9 cellular contexts compared by ENCODE assay signal in the genomic region with DNA sequence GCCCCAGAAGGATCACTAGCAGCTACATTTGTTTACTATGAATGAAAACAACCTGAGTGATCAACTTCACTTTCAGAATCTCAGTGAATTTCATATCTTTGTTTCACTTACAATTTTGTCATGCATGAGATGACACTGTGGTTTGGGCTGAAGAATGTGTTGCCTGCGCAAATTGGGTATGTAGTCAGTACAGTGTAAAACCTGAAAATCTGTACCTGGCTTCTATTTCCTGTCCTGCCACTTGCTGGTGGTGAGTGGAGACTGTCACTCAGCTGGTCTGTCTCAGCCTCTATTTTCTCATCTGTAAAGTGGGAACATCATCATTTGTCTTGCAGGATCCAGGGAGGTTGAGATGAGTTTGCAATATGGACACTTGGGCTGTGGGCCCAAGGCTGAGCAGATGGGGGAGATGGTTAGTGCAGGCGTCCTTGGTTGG.
DNase-seq lines count a peak whose midpoint lies in the region; ATAC-seq and TF ChIP-seq lines count a peak whose summit lies in the region.
"Had no signal": no experiment of that assay in that cellular context is flagged by ENCODE, and none has a peak within 500 bp of the region (broad histone marks: within the 10 kb centered on the region; RNA-seq: fewer than 3 reads in every experiment).

No MANE protein-coding gene starts in this region.

- no peak overlapping the region for H3K4me3 Mint-ChIP-seq in Caco-2 (ENCODE audit: unreplicated experiment)
- H3K4me3 Mint-ChIP-seq: neural crest cell had no signal

- H3K4me1 ChIP-seq in gastroesophageal sphincter = peaks cover 0 to 15% (median 7%) of the 10 kb centered on the region in 3 donors
- no peaks in the 10 kb centered on the region for H3K4me1 ChIP-seq in Caco-2

- peak; percentile 30 to 84 for ATAC-seq in activated naive CD4-positive, alpha-beta T cell treated with anti-CD3 and anti-CD28 coated beads, Interleukin-2, amount 50 U/mL, for 72 hours
- ATAC-seq in HG02623 (IDR thresholded peaks at IDR 0.05; ENCODE audit: unreplicated experiment) (peak; percentile 86), HG03565 (IDR thresholded peaks at IDR 0.05; ENCODE audit: unreplicated experiment) (peak; percentile 93), gastroesophageal sphincter (no peak)
- peak; percentile 62 for ATAC-seq in stimulated activated naive CD8-positive, alpha-beta T cell treated with anti-CD3 and anti-CD28 coated beads, Interleukin-15, Interleukin-2, amounts not matched to agents 100 U/mL and 50 U/mL, for 24 hours

- intact Hi-C loops in Caco-2 (cut with micrococcal nuclease; ENCODE audit: unreplicated experiment) = no loop called here

- no peak overlapping the region for H3K27ac Mint-ChIP-seq in activated naive CD4-positive, alpha-beta T cell treated with anti-CD3 and anti-CD28 coated beads, Interleukin-2, amount 50 U/mL, for 72 hours
- H3K27ac Mint-ChIP-seq in Caco-2 (ENCODE audit: unreplicated experiment) = no peak overlapping the region

- H3K36me3 Mint-ChIP-seq in activated naive CD4-positive, alpha-beta T cell treated with anti-CD3 and anti-CD28 coated beads, Interleukin-2, amount 50 U/mL, for 72 hours = peaks cover 18% of the 10 kb centered on the region in 2 donors
- no peaks in the 10 kb centered on the region for H3K36me3 Mint-ChIP-seq in Caco-2 (ENCODE audit: insufficient read depth, unreplicated experiment)

- H3K36me3 ChIP-seq in gastroesophageal sphincter = no peaks in the 10 kb centered on the region
- H3K36me3 ChIP-seq in Caco-2 (ENCODE audit: control insufficient read depth, insufficient read depth, low read length) = no peaks in the 10 kb centered on the region

- no peaks in the 10 kb centered on the region for H3K4me1 Mint-ChIP-seq in Caco-2 (ENCODE audit: low read depth, unreplicated experiment)

- TF ChIP-seq EP300 in gastroesophageal sphincter (IDR thresholded peaks at IDR 0.05) = no peak

- BruUV-seq in Caco-2 (replicated peaks; lab: Mats Ljungman, UMichigan) = no TSS peak

- TF ChIP-seq POLR2A in gastroesophageal sphincter (IDR thresholded peaks at IDR 0.05) = no peak

- H3K27me3 ChIP-seq in gastroesophageal sphincter = no peaks in the 10 kb centered on the region
- H3K27me3 ChIP-seq in Caco-2 (replicated peaks; ENCODE audit: control insufficient read depth, insufficient read depth, low read length) = no peaks in the 10 kb centered on the region

- CTCF ChIA-PET in Caco-2 (lab: Charles Lee) = no interaction called here

- H3K9me3 ChIP-seq in gastroesophageal sphincter (no peaks in the 10 kb centered on the region), Caco-2 (no peaks in the 10 kb centered on the region; the same call in 1 of the 2 replicates)

- TF ChIP-seq CTCF in gastroesophageal sphincter (IDR thresholded peaks at IDR 0.05) (no peak), Caco-2 (IDR thresholded peaks at IDR 0.05; ENCODE audit: insufficient read depth in 1 of 2, low read depth in 1 of 2, low read length in 1 of 2, severe bottlenecking in 1 of 2, unreplicated experiment in 1 of 2) (no peak)

- peaks cover 10% of the 10 kb centered on the region for H3K27me3 Mint-ChIP-seq in Caco-2 (ENCODE audit: insufficient read depth, unreplicated experiment)

- H3K9me3 Mint-ChIP-seq in activated naive CD4-positive, alpha-beta T cell treated with anti-CD3 and anti-CD28 coated beads, Interleukin-2, amount 50 U/mL, for 72 hours = peaks cover 11 to 12% of the 10 kb centered on the region in 2 donors
- peaks cover 17% of the 10 kb centered on the region for H3K9me3 Mint-ChIP-seq in Caco-2 (ENCODE audit: unreplicated experiment)
- H3K9me3 Mint-ChIP-seq: neural crest cell had no signal

- H3K27ac ChIP-seq in gastroesophageal sphincter = no peak overlapping the region

- H3K4me3 ChIP-seq in gastroesophageal sphincter = no peak overlapping the region
- H3K4me3 ChIP-seq in Caco-2 (ENCODE audit: low read depth, low read length) = no peak overlapping the region

- DNase-seq in activated naive CD4-positive, alpha-beta T cell treated with anti-CD3 and anti-CD28 coated beads, Interleukin-2, amount 50 U/mL, for 72 hours (ENCODE audit: low spot score in 2 of 2) = no peak
- no peak for DNase-seq in activated naive CD4-positive, alpha-beta T cell (lab: John Stamatoyannopoulos, UW)
- no peak for DNase-seq in stimulated activated naive CD8-positive, alpha-beta T cell treated with anti-CD3 and anti-CD28 coated beads, Interleukin-15, Interleukin-2, amounts not matched to agents 100 U/mL and 50 U/mL, for 24 hours
- no peak for DNase-seq in NCI-H774 (lab: John Stamatoyannopoulos, UW)
- DNase-seq in Caco-2 = no peak

- POLR2A ChIA-PET in Caco-2 (lab: Charles Lee) = no interaction called here

- WGBS in gastroesophageal sphincter (ENCODE audit: low coverage in 1 of 2), 2 donors = 79 to 100% methylated on average over 1 to 2 of the region's 2 CpGs
